Comparison of ENCODE assay signal across 1 cellular context in genomic region chr11:64246874-64247728, GRCh38.
TF ChIP-seq lines count a peak whose summit lies in the region.

TSS of gene PPP1R14B (minus strand) at chr11:64246943. CDS start at chr11:64246673, 270 bp downstream.

TF ChIP-seq in HEK293, 187 proteins besides CTCF, POLR2A, EP300 and RAD21 (continued from another document and continues in another):
- TF ChIP-seq HIC1 (tag by site-specific recombination; IDR thresholded peaks at IDR 0.05) (0 out of 2 replicates have a peak, but pooled peaks have one; percentile 24), ZFP41 (tag by site-specific recombination; IDR thresholded peaks at IDR 0.05; ENCODE audit: borderline replicate concordance) (no peak), ZNF324 (tag by site-specific recombination; IDR thresholded peaks at IDR 0.05) (no peak), FEZF1 (tag by site-specific recombination; IDR thresholded peaks at IDR 0.05) (no peak), ZNF548 (tag by site-specific recombination; IDR thresholded peaks at IDR 0.05) (no peak), ZBTB17 (tag by site-specific recombination; IDR thresholded peaks at IDR 0.05) (peak; percentile 40; the same call in 1 of the 2 replicates), ZNF398 (tag by site-specific recombination; IDR thresholded peaks at IDR 0.05) (no peak), ZNF404 (tag by site-specific recombination; IDR thresholded peaks at IDR 0.05) (no peak), ZBTB10 (tag by site-specific recombination; IDR thresholded peaks at IDR 0.05) (peak; percentile 64), SP7 (tag by site-specific recombination; IDR thresholded peaks at IDR 0.05) (0 out of 2 replicates have a peak, but pooled peaks have one; percentile 15), ZNF654 (tag by site-specific recombination; IDR thresholded peaks at IDR 0.05; ENCODE audit: low read depth) (no peak), PBX3 (CRISPR knock-in tag; IDR thresholded peaks at IDR 0.05) (no peak), ZNF391 (tag by site-specific recombination; IDR thresholded peaks at IDR 0.05; ENCODE audit: borderline replicate concordance, low read depth) (no peak), YY2 (tag by site-specific recombination; IDR thresholded peaks at IDR 0.05) (0 out of 2 replicates have a peak, but pooled peaks have one; percentile 34), ZNF561 (tag by site-specific recombination; IDR thresholded peaks at IDR 0.05; ENCODE audit: borderline replicate concordance) (0 out of 2 replicates have a peak, but pooled peaks have one; percentile 55), SP3 (tag by site-specific recombination; IDR thresholded peaks at IDR 0.05) (peak; percentile 81), ZBTB26 (tag by site-specific recombination; optimal IDR thresholded peaks at IDR 0.05) (peak; percentile 63), OVOL3 (tag by site-specific recombination; IDR thresholded peaks at IDR 0.05) (no peak), SP2 (tag by site-specific recombination; IDR thresholded peaks at IDR 0.05) (peak; percentile 47), ZNF76 (tag by site-specific recombination; IDR thresholded peaks at IDR 0.05; ENCODE audit: borderline replicate concordance, low read depth) (peak; percentile 86), ZSCAN23 (tag by site-specific recombination; IDR thresholded peaks at IDR 0.05) (no peak), GLIS1 (tag by site-specific recombination; IDR thresholded peaks at IDR 0.05) (peak; percentile 47; the same call in 1 of the 2 replicates), PRDM4 (tag by site-specific recombination; IDR thresholded peaks at IDR 0.05) (no peak), ZXDB (tag by site-specific recombination; IDR thresholded peaks at IDR 0.05) (peak; percentile 63; the same call in 1 of the 2 replicates), ZNF580 (tag by site-specific recombination; IDR thresholded peaks at IDR 0.05) (no peak), ZNF692 (tag by site-specific recombination; IDR thresholded peaks at IDR 0.05) (peak; percentile 33), ZSCAN30 (tag by site-specific recombination; IDR thresholded peaks at IDR 0.05) (0 out of 2 replicates have a peak, but pooled peaks have one; percentile 48), ZNF23 (tag by site-specific recombination; IDR thresholded peaks at IDR 0.05; ENCODE audit: borderline replicate concordance) (no peak), KLF9 (tag by site-specific recombination; IDR thresholded peaks at IDR 0.05; ENCODE audit: low read depth) (peak; percentile 96), ZBTB8A (tag by site-specific recombination; IDR thresholded peaks at IDR 0.05) (peak; percentile 77), ZNF639 (tag by site-specific recombination; IDR thresholded peaks at IDR 0.05) (no peak), GLI2 (tag by site-specific recombination; IDR thresholded peaks at IDR 0.05; ENCODE audit: borderline replicate concordance, low read depth) (no peak), REST (tag by site-specific recombination; IDR thresholded peaks at IDR 0.05) (peak; percentile 51; the same call in 1 of the 2 replicates), PRDM1 (tag by site-specific recombination; IDR thresholded peaks at IDR 0.05) (no peak), KLF8 (tag by site-specific recombination; IDR thresholded peaks at IDR 0.05) (peak; percentile 81), ZNF433 (tag by site-specific recombination; IDR thresholded peaks at IDR 0.05; ENCODE audit: low read depth) (no peak), YY1 (tag by site-specific recombination; IDR thresholded peaks at IDR 0.05) (peak; percentile 83), ZNF629 (tag by site-specific recombination; IDR thresholded peaks at IDR 0.05) (0 out of 2 replicates have a peak, but pooled peaks have one; percentile 28), ZFHX2 (tag by site-specific recombination; conservative IDR thresholded peaks at IDR 0.05) (peak; percentile 56; the same call in 1 of the 2 replicates), ZBTB1 (tag by site-specific recombination; IDR thresholded peaks at IDR 0.05) (no peak), ZNF660 (tag by site-specific recombination; IDR thresholded peaks at IDR 0.05) (no peak; the same call in 1 of the 2 replicates), BCL11B (tag by site-specific recombination; IDR thresholded peaks at IDR 0.05; ENCODE audit: low read depth) (peak; percentile 13; the same call in 1 of the 2 replicates), ZNF354C (tag by site-specific recombination; IDR thresholded peaks at IDR 0.05; ENCODE audit: borderline replicate concordance, low read depth) (no peak)
